ENCODE assay signal across 8 cellular contexts in genomic region chr2:178072000-178072382, GRCh38. TPM values are rescaled to one million over a fixed set of nuclear protein-coding genes. Genes with fewer than 3 reads are reported as not detected.
DNase-seq lines count a peak whose midpoint lies in the region; ATAC-seq and TF ChIP-seq lines count a peak whose summit lies in the region.

No MANE protein-coding gene starts in this region.

- intact Hi-C loops in heart left ventricle (cut with DNase I): loop anchor here in 1 of 10 donors (5.0 kb wide), 1 partner anchor 275 kb away; no protein-coding TSS in a partner anchor
- intact Hi-C loops in transverse colon (cut with DNase I; ENCODE audit: low total_unique reads): no loop called here
- intact Hi-C loops in activated CD4-positive, alpha-beta memory T cell treated with anti-CD3 and anti-CD28 coated beads for 36 hours (cut with micrococcal nuclease): no loop called here

- TF ChIP-seq POLR2A in heart left ventricle (IDR thresholded peaks at IDR 0.05) (no peak), transverse colon (IDR thresholded peaks at IDR 0.05) (no peak)

- H3K27me3 ChIP-seq in heart left ventricle (peaks cover 0 to 42% (median 0%) of the 10 kb centered on the region in 9 donors), right atrium auricular region (no peaks in the 10 kb centered on the region), mucosa of stomach (ENCODE audit: control insufficient read depth, insufficient read depth, low read length) (peaks cover 10% of the 10 kb centered on the region), transverse colon (no peaks in the 10 kb centered on the region)

- DNase-seq in heart left ventricle: no peak
- DNase-seq in right atrium auricular region (ENCODE audit: low spot score): no peak
- no peak for DNase-seq in chondrocyte (ENCODE audit: low spot score)
- DNase-seq in transverse colon: no peak
- no peak for DNase-seq in activated CD4-positive, alpha-beta memory T cell treated with anti-CD3 and anti-CD28 coated beads for 36 hours

- H3K9me3 Mint-ChIP-seq in chondrocyte (ENCODE audit: low read depth): peaks cover 2% of the 10 kb centered on the region
- no peaks in the 10 kb centered on the region for H3K9me3 Mint-ChIP-seq in activated CD4-positive, alpha-beta memory T cell treated with anti-CD3 and anti-CD28 coated beads for 36 hours

- peak overlapping the region in 9 of 12 donors; percentile 32 to 58 (median 52) for H3K4me3 ChIP-seq in heart left ventricle
- no peak overlapping the region for H3K4me3 ChIP-seq in right atrium auricular region
- peak overlapping the region; percentile 35 for H3K4me3 ChIP-seq in mucosa of stomach (ENCODE audit: low read length)
- H3K4me3 ChIP-seq in transverse colon: peak overlapping the region in 2 of 4 donors; percentile 31 to 48

- peaks cover 1% of the 10 kb centered on the region for H3K36me3 Mint-ChIP-seq in chondrocyte (ENCODE audit: low read depth)
- no peaks in the 10 kb centered on the region for H3K36me3 Mint-ChIP-seq in activated CD4-positive, alpha-beta memory T cell treated with anti-CD3 and anti-CD28 coated beads for 36 hours

- POLR2A ChIA-PET in activated CD4-positive, alpha-beta memory T cell treated with anti-CD3 and anti-CD28 coated beads for 36 hours (lab: Charles Lee): no interaction called here

- no peak for TF ChIP-seq EP300 in transverse colon (IDR thresholded peaks at IDR 0.05; ENCODE audit: low read depth)

- H3K36me3 ChIP-seq in heart left ventricle (no peaks in the 10 kb centered on the region), right atrium auricular region (no peaks in the 10 kb centered on the region), mucosa of stomach (ENCODE audit: control insufficient read depth, insufficient read depth, low read length) (no peaks in the 10 kb centered on the region), transverse colon (no peaks in the 10 kb centered on the region)

- H3K9me3 ChIP-seq in heart left ventricle (no peaks in the 10 kb centered on the region), right atrium auricular region (no peaks in the 10 kb centered on the region), mucosa of stomach (ENCODE audit: control insufficient read depth, low read length) (no peaks in the 10 kb centered on the region), transverse colon (no peaks in the 10 kb centered on the region)

- ATAC-seq in heart left ventricle: peak in 1 of 4 donors; percentile 4
- no peak for ATAC-seq in HG03565 (IDR thresholded peaks at IDR 0.05; ENCODE audit: unreplicated experiment)
- no peak for ATAC-seq in HG03571 (IDR thresholded peaks at IDR 0.05; ENCODE audit: unreplicated experiment)

- CTCF ChIA-PET in activated CD4-positive, alpha-beta memory T cell treated with anti-CD3 and anti-CD28 coated beads for 36 hours (lab: Charles Lee): no interaction called here

- H3K4me3 Mint-ChIP-seq in chondrocyte (ENCODE audit: unreplicated experiment): peak overlapping the region; percentile 85
- H3K4me3 Mint-ChIP-seq in activated CD4-positive, alpha-beta memory T cell treated with anti-CD3 and anti-CD28 coated beads for 36 hours: no peak overlapping the region

- in situ Hi-C loops in transverse colon (cut with MboI; ENCODE audit: low pct_ligation_motif_present in 1 of 4, low pct_unique_long_range_greater_than_20kb in 1 of 4, low sequenced_read_pairs in 3 of 4): no loop called here

- peaks cover 20% of the 10 kb centered on the region for H3K4me1 Mint-ChIP-seq in chondrocyte (ENCODE audit: low read depth)
- peaks cover 9% of the 10 kb centered on the region for H3K4me1 Mint-ChIP-seq in activated CD4-positive, alpha-beta memory T cell treated with anti-CD3 and anti-CD28 coated beads for 36 hours (ENCODE audit: low read depth)

- H3K9ac ChIP-seq in mucosa of stomach (ENCODE audit: low read length): peak overlapping the region; percentile 65

- TF ChIP-seq CTCF in heart left ventricle (IDR thresholded peaks at IDR 0.05) (no peak), right atrium auricular region (IDR thresholded peaks at IDR 0.05) (no peak), chondrocyte (IDR thresholded peaks at IDR 0.05) (no peak), transverse colon (IDR thresholded peaks at IDR 0.05) (no peak)

- H3K27ac Mint-ChIP-seq in chondrocyte (ENCODE audit: unreplicated experiment): no peak overlapping the region
- H3K27ac Mint-ChIP-seq in activated CD4-positive, alpha-beta memory T cell treated with anti-CD3 and anti-CD28 coated beads for 36 hours: no peak overlapping the region

- H3K27ac ChIP-seq in heart left ventricle: no peak overlapping the region
- H3K27ac ChIP-seq in right atrium auricular region: no peak overlapping the region
- H3K27ac ChIP-seq in transverse colon: peak overlapping the region in 3 of 4 donors; percentile 68 to 81 (median 81)

- WGBS in heart left ventricle, 4 donors: 84 to 96% (median 90%) methylated on average over 4 to 11 of the region's 11 CpGs
- WGBS in transverse colon (ENCODE audit: low coverage in 1 of 2), 2 donors: 92% methylated on average over 11 of the region's 11 CpGs; no CpG with 5 or more reads in 1 of the 2 donors

- peaks cover 26% of the 10 kb centered on the region for H3K27me3 Mint-ChIP-seq in chondrocyte (ENCODE audit: low read depth)
- H3K27me3 Mint-ChIP-seq in activated CD4-positive, alpha-beta memory T cell treated with anti-CD3 and anti-CD28 coated beads for 36 hours: peaks cover 52% of the 10 kb centered on the region

- H3K4me1 ChIP-seq in heart left ventricle (peaks cover 0 to 11% (median 0%) of the 10 kb centered on the region in 12 donors), right atrium auricular region (peaks cover 0 to 13% of the 10 kb centered on the region in 2 donors), mucosa of stomach (ENCODE audit: control insufficient read depth, insufficient read depth, low read length) (peaks cover 28% of the 10 kb centered on the region), transverse colon (peaks cover 0 to 16% (median 9%) of the 10 kb centered on the region in 4 donors)

RNA-seq across cellular contexts. Expression of gene PDE11A, which starts 0.6 kb away (rescaled TPM):
- total RNA-seq in heart left ventricle (1 to 10 TPM in 5 of 9 donors, under 1 TPM in 4; 0.44 to 2.9 (median 1.0) TPM), right atrium auricular region (1 to 10 TPM in 1 of 2 donors, not detected in 1; 1.2 TPM), chondrocyte (2.1 to 6.8 TPM (median 2.4 TPM) in 3 replicates), transverse colon (1 to 10 TPM in 2 of 4 donors, under 1 TPM in 1, not detected in 1; 0.37 to 1.2 (median 1.1) TPM)
- under 1 TPM; 0.24 to 0.38 TPM for polyA plus RNA-seq in heart left ventricle
- not detected for total RNA-seq in activated CD4-positive, alpha-beta memory T cell treated with anti-CD3 and anti-CD28 coated beads for 36 hours

RNA-seq across cellular contexts. Expression of gene RBM45, which starts 40.2 kb away (rescaled TPM):
- 10 to 100 TPM in 1 of 9 donors, 1 to 10 TPM in 8; 3.8 to 11.2 (median 6.8) TPM for total RNA-seq in heart left ventricle
- polyA plus RNA-seq in heart left ventricle: 10 to 100 TPM in 1 of 2 donors, 1 to 10 TPM in 1; 6.5 to 10.1 TPM
- total RNA-seq in right atrium auricular region: 1 to 10 TPM; 4.1 to 8.5 TPM
- total RNA-seq in chondrocyte: 9.9 to 15.5 TPM (median 10.3 TPM) in 3 replicates
- 10 to 100 TPM in 3 of 4 donors, 1 to 10 TPM in 1; 6.4 to 20.3 (median 14.9) TPM for total RNA-seq in transverse colon
- 10 to 100 TPM; 12.2 to 12.5 TPM for total RNA-seq in activated CD4-positive, alpha-beta memory T cell treated with anti-CD3 and anti-CD28 coated beads for 36 hours

Comparison
In these comparisons a context has a peak if more than half of its experiments do, and no peak if none do; other contexts are left out.
1. H3K4me3 ChIP-seq: peak in heart left ventricle (9 of 12) and mucosa of stomach (single experiment); none in right atrium auricular region (0 of 2).
2. H3K27ac ChIP-seq: peak in transverse colon (3 of 4); none in heart left ventricle (0 of 12) and right atrium auricular region (0 of 2).